ENCODE assay signal across 6 cellular contexts in the genomic region with DNA sequence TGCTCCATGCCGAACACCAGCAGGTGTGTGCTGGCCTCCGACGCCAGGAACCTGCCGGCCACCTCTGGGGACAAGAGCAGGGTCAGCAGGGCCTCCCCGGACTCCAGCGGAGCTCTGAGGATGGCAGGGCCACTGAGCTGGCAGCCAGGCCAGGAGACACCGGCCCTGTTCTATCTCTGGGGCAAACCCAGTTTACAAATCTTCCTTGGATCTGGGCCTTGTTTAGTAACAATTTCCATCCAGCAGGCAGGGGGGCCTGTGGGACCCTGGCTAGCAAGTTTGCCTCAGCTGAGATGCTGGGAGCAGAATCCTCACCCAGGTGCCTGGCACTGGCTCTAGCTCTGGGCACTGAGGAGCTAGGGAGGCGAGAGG. TPM values are rescaled to one million over a fixed set of nuclear protein-coding genes. Genes with fewer than 3 reads are reported as not detected.
"Had no signal": no experiment of that assay in that cellular context is flagged by ENCODE, and none has a peak within 500 bp of the region (broad histone marks: within the 10 kb centered on the region; RNA-seq: fewer than 3 reads in every experiment).

No MANE protein-coding gene starts in this region.

RNA-seq across cellular contexts. Expression of a gene that starts 1.1 kb away (rescaled TPM):
- total RNA-seq: kidney epithelial cell; naive thymus-derived CD8-positive, alpha-beta T cell had no signal

RNA-seq across cellular contexts. Expression of a gene that starts 51.0 kb away (rescaled TPM):
- total RNA-seq: fibroblast of villous mesenchyme; kidney epithelial cell; left ventricle myocardium superior; mesenteric fat pad; naive thymus-derived CD8-positive, alpha-beta T cell; smooth muscle cell had no signal
- polyA plus RNA-seq: smooth muscle cell had no signal
